Comparison of ENCODE assay signal across 13 cellular contexts in the genomic region with DNA sequence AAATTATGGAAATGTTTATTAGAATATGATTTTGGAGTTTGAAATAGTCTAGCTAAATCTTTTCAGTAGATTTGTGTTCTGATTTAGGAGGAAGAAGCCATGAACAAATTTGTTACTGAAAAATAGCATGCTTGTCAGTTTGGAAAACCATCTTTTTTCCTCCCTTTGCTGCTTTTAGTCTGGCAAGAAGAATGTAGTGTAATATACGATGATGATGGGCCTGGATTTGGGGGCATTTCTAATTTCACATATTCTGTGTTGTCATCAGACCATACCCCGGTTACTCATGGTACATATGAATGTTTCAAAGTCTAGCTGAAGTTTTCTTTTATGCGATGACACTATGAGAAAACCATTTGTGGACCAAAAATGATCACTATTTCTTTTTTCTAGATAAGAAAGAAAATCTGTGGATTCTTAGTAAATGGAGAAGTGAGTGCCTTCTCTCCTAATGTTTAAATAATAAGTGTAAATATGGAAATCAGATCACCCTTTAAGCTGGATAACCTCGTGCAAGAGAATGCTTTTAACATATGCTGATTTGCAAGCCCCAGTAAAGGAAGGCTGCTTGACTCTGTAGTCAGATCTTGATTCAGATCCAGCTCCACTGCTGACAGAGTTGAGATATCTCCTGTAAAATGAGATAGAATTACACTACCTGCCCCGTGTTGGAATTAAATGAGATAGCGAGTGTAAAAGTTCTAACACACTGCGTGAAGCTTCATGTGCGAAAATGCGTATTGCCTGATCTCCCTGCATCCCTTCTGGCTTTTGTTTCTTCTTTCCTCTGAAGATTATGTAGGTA. TPM values are rescaled to one million over a fixed set of nuclear protein-coding genes. Genes with fewer than 3 reads are reported as not detected.
DNase-seq lines count a peak whose midpoint lies in the region; ATAC-seq, FAIRE-seq and TF ChIP-seq lines count a peak whose summit lies in the region.
"Had no signal": no experiment of that assay in that cellular context is flagged by ENCODE, and none has a peak within 500 bp of the region (broad histone marks: within the 10 kb centered on the region; RNA-seq: fewer than 3 reads in every experiment).

No MANE protein-coding gene starts in this region.

- H3K9me1 ChIP-seq in IMR-90 (ENCODE audit: insufficient read depth, low read length) = peaks cover 8% of the 10 kb centered on the region
- no peaks in the 10 kb centered on the region for H3K9me1 ChIP-seq in endothelial cell of umbilical vein (replicated peaks; ENCODE audit: control insufficient read depth, extremely low read depth, insufficient read depth, low read length)

- peak; percentile 53 for FAIRE-seq in endothelial cell of umbilical vein (lab: Jason Lieb, UNC)

- H2AFZ ChIP-seq in IMR-90 (replicated peaks; ENCODE audit: low read length, poor library complexity) (peak overlapping the region; percentile 47), endothelial cell of umbilical vein (ENCODE audit: low read depth, low read length) (no peak overlapping the region)

- no peak overlapping the region for H2BK20ac ChIP-seq in IMR-90 (ENCODE audit: low read depth, low read length)

- no peaks in the 10 kb centered on the region for H3K9me3 ChIP-seq in CD4-positive, alpha-beta T cell (ENCODE audit: control insufficient read depth, low read length)
- no peaks in the 10 kb centered on the region for H3K9me3 ChIP-seq in IMR-90 (ENCODE audit: control insufficient read depth, insufficient read depth, low read length)
- no peaks in the 10 kb centered on the region for H3K9me3 ChIP-seq in endothelial cell of umbilical vein (replicated peaks; ENCODE audit: control insufficient read depth, insufficient read depth, low read length)

- H3K36me3 Mint-ChIP-seq in CD4-positive, alpha-beta T cell (ENCODE audit: low read depth) = peaks cover 16% of the 10 kb centered on the region
- H3K36me3 Mint-ChIP-seq in osteocyte (ENCODE audit: unreplicated experiment) = peaks cover 5% of the 10 kb centered on the region

- DNase-seq in CD4-positive, alpha-beta T cell = no peak
- DNase-seq in IMR-90 (peak; percentile 57), endothelial cell of umbilical vein (ENCODE audit: low read depth, low spot score) (peak; percentile 26), osteocyte (ENCODE audit: extremely low spot score, unreplicated experiment) (no peak), HT-29 (ENCODE audit: low spot score) (no peak), NCI-H1417 treated with DMSO at 0.1 percent for 48 hours (lab: John Stamatoyannopoulos, UW) (no peak), sciatic nerve (ENCODE audit: low spot score) (no peak)
- no peak for DNase-seq in stimulated activated CD8-positive, alpha-beta memory T cell treated with anti-CD3 and anti-CD28 coated beads, Interleukin-4, amount 100 ng/mL, for 48 hours
- DNase-seq: activated CD8-positive, alpha-beta memory T cell treated with anti-CD3 and anti-CD28 coated beads, Interleukin-2, amount 50 U/mL, for 4 hours; midbrain; NCI-H1694; SHP77 treated with DMSO at 0.1 percent for 48 hours; stimulated activated CD4-positive, alpha-beta T cell treated with anti-CD3 and anti-CD28 coated beads, Interleukin-4, amount 100 ng/mL, for 4 hours had no signal

- H3K4me2 ChIP-seq in IMR-90 (ENCODE audit: low read depth, low read length) (peak overlapping the region; percentile 44), endothelial cell of umbilical vein (ENCODE audit: insufficient read depth, low read length) (peak overlapping the region; percentile 84)

- 0 out of 2 replicates have a peak overlapping the region, but pooled peaks have one; percentile 27 for H2AK5ac ChIP-seq in IMR-90 (ENCODE audit: low read depth, low read length)

- H3K27ac ChIP-seq in CD4-positive, alpha-beta T cell (ENCODE audit: low read depth, low read length) = no peak overlapping the region
- no peak overlapping the region for H3K27ac ChIP-seq in IMR-90 (ENCODE audit: insufficient read depth, low read length)
- no peak overlapping the region for H3K27ac ChIP-seq in endothelial cell of umbilical vein (ENCODE audit: insufficient read depth, low read depth, low read length)

- H4K5ac ChIP-seq in IMR-90 (ENCODE audit: low read depth, low read length) = no peak overlapping the region

- no peak overlapping the region for H3K27ac Mint-ChIP-seq in CD4-positive, alpha-beta T cell
- H3K27ac Mint-ChIP-seq in osteocyte (ENCODE audit: unreplicated experiment) = peak overlapping the region; percentile 95

- H3K9ac ChIP-seq in IMR-90 (ENCODE audit: low read depth, low read length) = no peak overlapping the region; the same call in 1 of the 2 replicates
- H3K9ac ChIP-seq in endothelial cell of umbilical vein (replicated peaks; ENCODE audit: extremely low read depth, insufficient read depth, low read length) = no peak overlapping the region

- peaks cover 4% of the 10 kb centered on the region for H3K4me1 ChIP-seq in IMR-90 (ENCODE audit: control insufficient read depth, insufficient read depth, low read length)
- peaks cover 31% of the 10 kb centered on the region for H3K4me1 ChIP-seq in endothelial cell of umbilical vein (ENCODE audit: control insufficient read depth, extremely low read depth, insufficient read depth, low read length)

- no peak for ATAC-seq in CD4-positive, alpha-beta T cell (ENCODE audit: poor library complexity)
- ATAC-seq in IMR-90 (ENCODE audit: low read depth) (no peak), sciatic nerve (no peak)

- no peak overlapping the region for H2BK120ac ChIP-seq in IMR-90 (ENCODE audit: low read depth, low read length)

- H3K4me3 Mint-ChIP-seq in CD4-positive, alpha-beta T cell = peak overlapping the region; percentile 60
- peak overlapping the region; percentile 99 for H3K4me3 Mint-ChIP-seq in osteocyte (ENCODE audit: unreplicated experiment)

- peaks cover 44% of the 10 kb centered on the region; the same call in 1 of the 2 replicates for H4K20me1 ChIP-seq in IMR-90 (ENCODE audit: insufficient read depth, low read length)
- H4K20me1 ChIP-seq in endothelial cell of umbilical vein (replicated peaks; ENCODE audit: control insufficient read depth, extremely low read depth, insufficient read depth, low read length) = peaks cover 2% of the 10 kb centered on the region

- H3K14ac ChIP-seq in IMR-90 (replicated peaks; ENCODE audit: low read depth, low read length) = peak overlapping the region; percentile 84; the same call in 1 of the 2 replicates

- no peak overlapping the region for H2BK15ac ChIP-seq in IMR-90 (ENCODE audit: low read depth, low read length)

- no peak overlapping the region for H3K4ac ChIP-seq in IMR-90 (ENCODE audit: low read depth, low read length)

- intact Hi-C loops in CD4-positive, alpha-beta T cell (cut with DNase I, micrococcal nuclease) = loop anchor here (5.0 to 10.0 kb wide), 5 partner anchors 71 to 1036 kb away; a partner anchor contains a TSS
- intact Hi-C loops in IMR-90 (cut with micrococcal nuclease) (loop anchor here (5.0 kb wide), 1 partner anchor 126 kb away; no protein-coding TSS in a partner anchor), endothelial cell of umbilical vein (cut with micrococcal nuclease) (loop anchor here (5.0 kb wide), 3 partner anchors 161 to 446 kb away; no protein-coding TSS in a partner anchor), sciatic nerve (cut with DNase I) (no loop called here)

- 0 out of 4 replicates have a peak overlapping the region, but pooled peaks of 1 of the 2 experiments have one; percentile 39 for H4K8ac ChIP-seq in IMR-90 (ENCODE audit: low read depth in 2 of 2, low read length in 2 of 2)

- dilution Hi-C loops in IMR-90 (cut with HindIII; ENCODE audit: low sequenced_read_pairs, unreplicated experiment) = no loop called here
- dilution Hi-C loops in endothelial cell of umbilical vein (cut with MboI; ENCODE audit: extremely low pct_ligation_motif_present, low sequenced_read_pairs) = no loop called here

- no peak for TF ChIP-seq CTCF in CD4-positive, alpha-beta T cell (IDR thresholded peaks at IDR 0.05)
- TF ChIP-seq CTCF in IMR-90 (conservative IDR thresholded peaks at IDR 0.05; ENCODE audit: low read depth, low read length) = no peak
- no peak for TF ChIP-seq CTCF in endothelial cell of umbilical vein (IDR thresholded peaks at IDR 0.05; ENCODE audit: extremely low read depth in 1 of 2, insufficient read depth in 1 of 2, low read depth in 1 of 2, low read length in 2 of 2)
- TF ChIP-seq CTCF in osteocyte (IDR thresholded peaks at IDR 0.05) = no peak

- H3K23ac ChIP-seq in IMR-90 (ENCODE audit: low read depth, low read length) = peak overlapping the region; percentile 74

- in situ Hi-C loops in IMR-90 (cut with MboI; ENCODE audit: low sequenced_read_pairs) = no loop called here

- no peaks in the 10 kb centered on the region for H3K27me3 Mint-ChIP-seq in CD4-positive, alpha-beta T cell
- H3K27me3 Mint-ChIP-seq in osteocyte (ENCODE audit: unreplicated experiment) = no peaks in the 10 kb centered on the region

- H3K56ac ChIP-seq in IMR-90 (ENCODE audit: extremely low read depth, insufficient read depth, low read length) = no peak overlapping the region; the same call in 1 of the 2 replicates

- no peak overlapping the region for H4K91ac ChIP-seq in IMR-90 (ENCODE audit: insufficient read depth, low read depth, low read length)

- no peak for TF ChIP-seq POLR2A in IMR-90 (IDR thresholded peaks at IDR 0.05; ENCODE audit: low read depth, low read length)
- no peak for TF ChIP-seq POLR2A in endothelial cell of umbilical vein (IDR thresholded peaks at IDR 0.05; ENCODE audit: low read depth, low read length)

- no peak for TF ChIP-seq RAD21 in IMR-90 (IDR thresholded peaks at IDR 0.05; ENCODE audit: low read length)

- BruUV-seq in IMR-90 (replicated peaks; lab: Mats Ljungman, UMichigan) (TSS peak; percentile 12), endothelial cell of umbilical vein (replicated peaks; lab: Mats Ljungman, UMichigan) (no TSS peak)

- H3K4me3 ChIP-seq in IMR-90 (ENCODE audit: insufficient read depth, low read depth, low read length) (no peak overlapping the region), endothelial cell of umbilical vein (replicated peaks in 1 of 3; ENCODE audit: insufficient read depth in 1 of 3, low read depth in 1 of 3, low read length in 3 of 3) (no peak overlapping the region)

- peaks cover 26 to 55% of the 10 kb centered on the region in 2 experiments for H3K79me1 ChIP-seq in IMR-90 (ENCODE audit: low read depth in 1 of 2, low read length in 2 of 2)

- H3K36me3 ChIP-seq in IMR-90 (ENCODE audit: control insufficient read depth, insufficient read depth, low read length) = no peaks in the 10 kb centered on the region
- no peaks in the 10 kb centered on the region for H3K36me3 ChIP-seq in endothelial cell of umbilical vein (ENCODE audit: control insufficient read depth in 2 of 2, extremely low read depth in 1 of 2, insufficient read depth in 2 of 2, low read length in 2 of 2)

- H3K79me2 ChIP-seq in endothelial cell of umbilical vein (ENCODE audit: control insufficient read depth, insufficient read depth, low read length) = peaks cover 67% of the 10 kb centered on the region

- no CpG with 5 or more reads among the region's 9 CpGs for WGBS in IMR-90 (ENCODE audit: extremely low coverage in 2 of 2, insufficient read length in 1 of 2), 2 experiments

- H2BK5ac ChIP-seq in IMR-90 (ENCODE audit: low read depth, low read length, poor library complexity, severe bottlenecking) = no peak overlapping the region

- POLR2A ChIA-PET in CD4-positive, alpha-beta T cell (lab: Charles Lee) = interaction anchor here (1.0 to 1.7 kb wide), 3 partner anchors 68 to 136 kb away, joined by 3 to 4 read pairs (median 3); no protein-coding TSS in a partner anchor
- POLR2A ChIA-PET in IMR-90 (lab: Charles Lee; ENCODE audit: unreplicated experiment) = interaction anchor here (0.6 kb wide), 1 partner anchor 36 kb away, joined by 3 read pairs; no protein-coding TSS in a partner anchor
- POLR2A ChIA-PET in endothelial cell of umbilical vein (lab: Charles Lee) = no interaction called here

- H3K27me3 ChIP-seq in CD4-positive, alpha-beta T cell (ENCODE audit: control insufficient read depth, insufficient read depth, low read length) = no peaks in the 10 kb centered on the region
- 0 out of 2 replicates have a peak, but pooled peaks cover under 1% of the 10 kb centered on the region for H3K27me3 ChIP-seq in IMR-90 (ENCODE audit: control insufficient read depth, insufficient read depth, low read length)
- no peaks in the 10 kb centered on the region for H3K27me3 ChIP-seq in endothelial cell of umbilical vein (ENCODE audit: control insufficient read depth in 2 of 2, insufficient read depth in 2 of 2, low read length in 2 of 2)

- CTCF ChIA-PET in CD4-positive, alpha-beta T cell (lab: Charles Lee) = interaction anchor here (1.0 kb wide), 1 partner anchor 136 kb away, joined by 3 read pairs; no protein-coding TSS in a partner anchor
- CTCF ChIA-PET in IMR-90 (lab: Yijun Ruan, JAX) (interaction anchor here (1.8 kb wide), 1 partner anchor 135 kb away, joined by 11 read pairs; no protein-coding TSS in a partner anchor), endothelial cell of umbilical vein (lab: Charles Lee) (interaction anchor here (0.5 to 11.7 kb wide), 10 partner anchors 10 to 282 kb away, joined by 3 to 119 read pairs (median 4); no protein-coding TSS in a partner anchor)

- peaks cover 64% of the 10 kb centered on the region for H3K4me1 Mint-ChIP-seq in CD4-positive, alpha-beta T cell (ENCODE audit: low read depth)
- H3K4me1 Mint-ChIP-seq in osteocyte (ENCODE audit: unreplicated experiment) = peaks cover 63% of the 10 kb centered on the region

- H2AK9ac ChIP-seq in IMR-90 (replicated peaks; ENCODE audit: low read depth, low read length, poor library complexity) = peak overlapping the region; percentile 80

- H3K18ac ChIP-seq in IMR-90 (ENCODE audit: low read depth, low read length) = no peak overlapping the region

- no peaks in the 10 kb centered on the region for H3K9me3 Mint-ChIP-seq in CD4-positive, alpha-beta T cell
- H3K9me3 Mint-ChIP-seq in osteocyte (ENCODE audit: unreplicated experiment) = no peaks in the 10 kb centered on the region

RNA-seq across cellular contexts. Expression of a gene that starts 3.0 kb away (rescaled TPM):
- total RNA-seq in CD4-positive, alpha-beta T cell = 10 to 100 TPM; 23.2 to 24.9 TPM
- 16.7 and 20.8 TPM in 2 replicates for total RNA-seq in IMR-90 (2012; rRNA removed)
- 16.1 and 16.6 TPM in 2 replicates for polyA plus RNA-seq in IMR-90 (2012; rRNA removed)
- polyA plus RNA-seq in IMR-90 (2012; cell fraction: cytosol; rRNA removed) = 7.0 and 12.0 TPM in 2 replicates
- 43.0 and 72.9 TPM in 2 replicates for polyA plus RNA-seq in IMR-90 (2012; cell fraction: nucleus; rRNA removed; ENCODE audit: low replicate concordance)
- total RNA-seq in endothelial cell of umbilical vein = 45.3 and 50.1 TPM in 2 replicates
- polyA plus RNA-seq in endothelial cell of umbilical vein = 38.0 and 43.3 TPM in 2 replicates
- polyA plus RNA-seq in endothelial cell of umbilical vein (2011; cell fraction: cytosol; rRNA removed) = 21.0 and 23.1 TPM in 2 replicates
- 78.7 and 83.0 TPM in 2 replicates for polyA plus RNA-seq in endothelial cell of umbilical vein (2011; cell fraction: nucleus; rRNA removed)
- polyA plus RNA-seq in endothelial cell of umbilical vein (2012) = 18.9 and 23.3 TPM in 2 replicates
- 71.9 and 85.9 TPM in 2 replicates for polyA minus RNA-seq in endothelial cell of umbilical vein
- polyA minus RNA-seq in endothelial cell of umbilical vein (2011; cell fraction: cytosol; rRNA and poly(A)+ RNA removed) = 33.7 TPM
- polyA minus RNA-seq in endothelial cell of umbilical vein (2011; cell fraction: nucleus; rRNA and poly(A)+ RNA removed) = 99.9 and 116 TPM in 2 replicates
- total RNA-seq in osteocyte = 97.8 and 123 TPM in 2 replicates
- 12.3 and 22.3 TPM in 2 replicates for total RNA-seq in HT-29 (2014; rRNA removed; shearing (Covaris generic))
- total RNA-seq in sciatic nerve = 75.9 TPM

Comparison
In these comparisons a context has a peak if more than half of its experiments do, and no peak if none do; other contexts are left out.
1. DNase-seq: peak in IMR-90 (single experiment) and endothelial cell of umbilical vein (single experiment); none in CD4-positive, alpha-beta T cell (0 of 10), osteocyte (single experiment), stimulated activated CD8-positive, alpha-beta memory T cell treated with anti-CD3 and anti-CD28 coated beads, Interleukin-4, amount 100 ng/mL, for 48 hours (single experiment), HT-29 (single experiment), NCI-H1417 treated with DMSO at 0.1 percent for 48 hours (single experiment) and sciatic nerve (single experiment).